ENCODE assay signal across 27 cellular contexts in the genomic region with DNA sequence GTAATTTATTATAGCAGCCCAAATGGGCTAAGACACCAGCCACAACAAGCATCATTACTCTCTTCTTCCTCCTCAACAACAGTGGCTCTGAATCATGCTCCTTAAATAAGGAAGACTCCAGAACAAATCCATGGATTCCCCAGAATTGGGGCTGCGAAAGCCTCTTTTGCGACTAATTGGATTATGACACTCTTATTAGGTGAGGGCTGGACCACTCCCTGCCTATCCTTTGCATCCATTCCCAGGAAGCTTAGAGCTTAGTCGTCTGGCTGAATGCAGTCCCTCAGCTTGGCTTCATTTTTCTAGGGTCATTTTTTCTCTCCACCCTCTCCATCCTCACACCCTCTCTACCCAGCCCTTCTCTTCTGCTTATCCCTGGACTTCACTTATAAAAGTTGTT.
DNase-seq lines count a peak whose midpoint lies in the region; ATAC-seq and TF ChIP-seq lines count a peak whose summit lies in the region.
"Had no signal": no experiment of that assay in that cellular context is flagged by ENCODE, and none has a peak within 500 bp of the region (broad histone marks: within the 10 kb centered on the region; RNA-seq: fewer than 3 reads in every experiment).

No MANE protein-coding gene starts in this region.

- POLR2A ChIA-PET in naive thymus-derived CD8-positive, alpha-beta T cell (lab: Charles Lee), result no interaction called here

- H3K4me1 Mint-ChIP-seq in neural crest cell, result peaks cover 8% of the 10 kb centered on the region
- no peaks in the 10 kb centered on the region for H3K4me1 Mint-ChIP-seq in naive thymus-derived CD8-positive, alpha-beta T cell
- H3K4me1 Mint-ChIP-seq: B cell; CD14-positive monocyte; CD4-positive, alpha-beta memory T cell; CD4-positive, CD25-positive, alpha-beta regulatory T cell; CD8-positive, alpha-beta memory T cell had no signal

- intact Hi-C loops in testis (cut with DNase I; ENCODE audit: low total_unique reads), result no loop called here

- ATAC-seq in naive thymus-derived CD8-positive, alpha-beta T cell, result no peak
- ATAC-seq: A549, GM12878 had no signal

- H3K36me3 ChIP-seq in WERI-Rb-1 (no peaks in the 10 kb centered on the region), testis (ENCODE audit: low read depth, missing control alignments) (no peaks in the 10 kb centered on the region)
- H3K36me3 ChIP-seq: BLaER1 had no signal

- peak overlapping the region; percentile 40 for H3K27ac Mint-ChIP-seq in neural crest cell (ENCODE audit: unreplicated experiment)
- no peak overlapping the region for H3K27ac Mint-ChIP-seq in naive thymus-derived CD8-positive, alpha-beta T cell
- H3K27ac Mint-ChIP-seq: B cell; CD4-positive, alpha-beta memory T cell; CD4-positive, CD25-positive, alpha-beta regulatory T cell; CD8-positive, alpha-beta memory T cell had no signal

- H3K4me3 ChIP-seq in WERI-Rb-1 (ENCODE audit: low read depth, low read length), result no peak overlapping the region
- H3K4me3 ChIP-seq in testis, result no peak overlapping the region
- H3K4me3 ChIP-seq: A549, BLaER1, GM12878 had no signal

- no peaks in the 10 kb centered on the region for H3K36me3 Mint-ChIP-seq in neural crest cell (ENCODE audit: low read depth)
- H3K36me3 Mint-ChIP-seq in naive thymus-derived CD8-positive, alpha-beta T cell, result peaks cover 0 to 7% (median 0%) of the 10 kb centered on the region in 3 donors
- H3K36me3 Mint-ChIP-seq: CD14-positive monocyte; CD4-positive, alpha-beta memory T cell; CD4-positive, CD25-positive, alpha-beta regulatory T cell; CD8-positive, alpha-beta memory T cell had no signal

- H3K9me3 Mint-ChIP-seq in neural crest cell, result no peaks in the 10 kb centered on the region
- H3K9me3 Mint-ChIP-seq in naive thymus-derived CD8-positive, alpha-beta T cell, result peaks cover 0 to 4% (median 0%) of the 10 kb centered on the region in 9 donors
- H3K9me3 Mint-ChIP-seq: CD4-positive, alpha-beta memory T cell had no signal

- TF ChIP-seq CTCF in WERI-Rb-1 (IDR thresholded peaks at IDR 0.05; ENCODE audit: low read depth, low read length), result no peak
- TF ChIP-seq CTCF in neural crest cell (conservative IDR thresholded peaks at IDR 0.05), result no peak
- no peak for TF ChIP-seq CTCF in testis (IDR thresholded peaks at IDR 0.05)

- H3K9me3 ChIP-seq in WERI-Rb-1 (ENCODE audit: severe bottlenecking) (no peaks in the 10 kb centered on the region), testis (no peaks in the 10 kb centered on the region)
- H3K9me3 ChIP-seq: A549, BLaER1 had no signal

- DNase-seq in NCI-H524 (lab: John Stamatoyannopoulos, UW) (peak; percentile 58 to 85), NCI-H82 (lab: John Stamatoyannopoulos, UW) (peak; percentile 75), WERI-Rb-1 (peak; percentile 40), neural crest cell (ENCODE audit: low read depth, low spot score) (no peak), islet precursor cell (no peak), testis (no peak), H4 (ENCODE audit: low spot score) (no peak)
- DNase-seq in naive thymus-derived CD8-positive, alpha-beta T cell, result no peak
- DNase-seq: AML-193; C1 segment of cervical spinal cord; CD4-positive, alpha-beta memory T cell; CD4-positive, CD25-positive, alpha-beta regulatory T cell; CD8-positive, alpha-beta memory T cell; COR-L47; DMS 273 treated with DMSO at 0.1 percent for 48 hours; DMS153; DMS53; DMS79; DND-41; EL; GDM1 had no signal

- H3K27me3 Mint-ChIP-seq in neural crest cell (ENCODE audit: low read depth), result no peaks in the 10 kb centered on the region
- H3K27me3 Mint-ChIP-seq in naive thymus-derived CD8-positive, alpha-beta T cell, result peaks cover 7 to 36% (median 20%) of the 10 kb centered on the region in 5 donors

- 81 to 90% methylated on average over 3 of the region's 3 CpGs for WGBS in testis, 2 donors

- no peaks in the 10 kb centered on the region for H3K4me1 ChIP-seq in testis
- H3K4me1 ChIP-seq: A549, BLaER1 had no signal

- no peaks in the 10 kb centered on the region for H3K27me3 ChIP-seq in WERI-Rb-1 (ENCODE audit: insufficient read depth, low read depth, severe bottlenecking)
- no peaks in the 10 kb centered on the region for H3K27me3 ChIP-seq in testis
- H3K27me3 ChIP-seq: BLaER1 had no signal

- TF ChIP-seq POLR2A in testis (IDR thresholded peaks at IDR 0.05), result no peak

- H3K27ac ChIP-seq in WERI-Rb-1, result no peak overlapping the region
- no peak overlapping the region for H3K27ac ChIP-seq in testis
- H3K27ac ChIP-seq: 22Rv1, A549, BLaER1 had no signal

- H3K4me3 Mint-ChIP-seq in neural crest cell, result no peak overlapping the region
- no peak overlapping the region for H3K4me3 Mint-ChIP-seq in naive thymus-derived CD8-positive, alpha-beta T cell
- H3K4me3 Mint-ChIP-seq: B cell; CD14-positive monocyte; CD4-positive, alpha-beta memory T cell; CD4-positive, CD25-positive, alpha-beta regulatory T cell; CD8-positive, alpha-beta memory T cell had no signal

Comparison
In these comparisons a context has a peak if more than half of its experiments do, and no peak if none do; other contexts are left out.
1. DNase-seq: peak in NCI-H524 (2 of 2), NCI-H82 (single experiment) and WERI-Rb-1 (single experiment); none in neural crest cell (single experiment), islet precursor cell (single experiment), naive thymus-derived CD8-positive, alpha-beta T cell (0 of 10), testis (single experiment) and H4 (single experiment).